ENCODE assay signal across 25 cellular contexts in the genomic region with DNA sequence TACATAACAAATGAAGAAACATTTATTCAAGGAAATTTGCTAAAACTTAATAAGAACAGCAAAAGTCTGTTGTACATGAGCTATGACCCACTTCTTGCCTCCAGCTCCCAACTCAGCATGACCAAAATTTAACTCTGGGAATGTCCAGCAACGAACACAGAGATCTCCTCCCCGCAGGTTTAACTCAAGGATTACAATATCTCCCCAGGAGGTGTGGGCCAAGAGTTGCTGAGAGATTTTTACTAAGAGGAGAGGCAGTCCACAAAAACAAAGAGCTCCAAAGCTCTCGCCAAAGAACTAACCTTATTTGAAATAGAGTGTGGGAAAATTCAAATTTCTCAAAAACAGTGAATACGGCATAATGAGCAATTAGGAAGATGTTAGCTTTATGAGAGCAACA.
DNase-seq lines count a peak whose midpoint lies in the region; ATAC-seq and TF ChIP-seq lines count a peak whose summit lies in the region.
"Had no signal": no experiment of that assay in that cellular context is flagged by ENCODE, and none has a peak within 500 bp of the region (broad histone marks: within the 10 kb centered on the region; RNA-seq: fewer than 3 reads in every experiment).

No MANE protein-coding gene starts in this region.

- H3K9me3 ChIP-seq in HUES6 (ENCODE audit: control insufficient read depth, insufficient read depth, low read depth, low read length) (no peaks in the 10 kb centered on the region), ectodermal cell (ENCODE audit: control insufficient read depth, low read length) (no peaks in the 10 kb centered on the region), esophagus muscularis mucosa (no peaks in the 10 kb centered on the region)
- H3K9me3 ChIP-seq: BLaER1, Peyer's patch had no signal

- no peak for TF ChIP-seq CTCF in esophagus muscularis mucosa (IDR thresholded peaks at IDR 0.05)

- H3K4me1 ChIP-seq in HUES6 (ENCODE audit: control insufficient read depth, insufficient read depth, low read length) (peaks cover 10% of the 10 kb centered on the region), ectodermal cell (ENCODE audit: control insufficient read depth, insufficient read depth, low read length) (no peaks in the 10 kb centered on the region), esophagus muscularis mucosa (no peaks in the 10 kb centered on the region)
- H3K4me1 ChIP-seq: BLaER1, Peyer's patch had no signal

- H3K27me3 ChIP-seq in HUES6 (ENCODE audit: control insufficient read depth, insufficient read depth, low read length) (no peaks in the 10 kb centered on the region), ectodermal cell (ENCODE audit: control insufficient read depth, insufficient read depth, low read length, poor library complexity, severe bottlenecking) (no peaks in the 10 kb centered on the region), esophagus muscularis mucosa (no peaks in the 10 kb centered on the region)
- H3K27me3 ChIP-seq: BLaER1, Peyer's patch had no signal

- H3K36me3 ChIP-seq in HUES6 (ENCODE audit: control insufficient read depth, insufficient read depth, low read length) (no peaks in the 10 kb centered on the region), ectodermal cell (ENCODE audit: control insufficient read depth, insufficient read depth, low read length) (no peaks in the 10 kb centered on the region), esophagus muscularis mucosa (no peaks in the 10 kb centered on the region)
- H3K36me3 ChIP-seq: BLaER1, Peyer's patch had no signal

- 17 to 23% methylated on average over 4 of the region's 4 CpGs for WGBS in ectodermal cell, 2 experiments
- 67% methylated on average over 4 of the region's 4 CpGs for WGBS in esophagus muscularis mucosa

- intact Hi-C loops in esophagus muscularis mucosa (cut with DNase I), result no loop called here

- no peak for TF ChIP-seq POLR2A in esophagus muscularis mucosa (IDR thresholded peaks at IDR 0.05; ENCODE audit: low read depth)

- DNase-seq in Ammon's horn (ENCODE audit: low spot score) (peak; percentile 2), iPS-NIHi11 (ENCODE audit: low spot score) (peak; percentile 17), NCI-H748 treated with DMSO at 0.1 percent for 48 hours (lab: John Stamatoyannopoulos, UW) (no peak), esophagus muscularis mucosa (ENCODE audit: extremely low spot score) (no peak)
- DNase-seq: ACHN; CD4-positive, CD25-positive, alpha-beta regulatory T cell; DMS153; DND-41; GOT3; MM.1S; NCI-H1417; NCI-H1694; NCI-H2029 treated with DMSO at 0.1 percent for 48 hours; NCI-H2227 treated with DMSO at 0.1 percent for 48 hours; NCI-H526 treated with DMSO at 0.1 percent for 48 hours; OCI-M1; Peyer's patch; SHP77 treated with DMSO at 0.1 percent for 48 hours had no signal

- H3K4me3 ChIP-seq in HUES6 (ENCODE audit: low read depth, low read length) (no peak overlapping the region), ectodermal cell (ENCODE audit: insufficient read depth, low read depth, low read length) (no peak overlapping the region), esophagus muscularis mucosa (no peak overlapping the region)
- H3K4me3 ChIP-seq: BLaER1, Peyer's patch had no signal

- ATAC-seq in HG03439 (IDR thresholded peaks at IDR 0.05; ENCODE audit: unreplicated experiment), result no peak
- ATAC-seq in GM19463 (IDR thresholded peaks at IDR 0.05; ENCODE audit: unreplicated experiment), result no peak

- H3K9ac ChIP-seq in HUES6 (ENCODE audit: low read length), result no peak overlapping the region
- H3K9ac ChIP-seq: BLaER1, KMS-11 had no signal

- no peak for TF ChIP-seq EP300 in esophagus muscularis mucosa (IDR thresholded peaks at IDR 0.05)

- H3K27ac ChIP-seq in HUES6 (ENCODE audit: low read depth, low read length), result peak overlapping the region; percentile 71; the same call in 1 of the 2 replicates
- peak overlapping the region; percentile 85 for H3K27ac ChIP-seq in ectodermal cell (ENCODE audit: insufficient read depth, low read depth, low read length, poor library complexity, severe bottlenecking)
- H3K27ac ChIP-seq in esophagus muscularis mucosa (replicated peaks in 1 of 4), result no peak overlapping the region
- H3K27ac ChIP-seq: 22Rv1, BLaER1, KMS-11, Peyer's patch had no signal

Comparison
In these comparisons a context has a peak if more than half of its experiments do, and no peak if none do; other contexts are left out.
1. DNase-seq: peak in Ammon's horn (single experiment) and iPS-NIHi11 (single experiment); none in NCI-H748 treated with DMSO at 0.1 percent for 48 hours (single experiment) and esophagus muscularis mucosa (single experiment).
2. H3K27ac ChIP-seq: peak in HUES6 (single experiment) and ectodermal cell (single experiment); none in esophagus muscularis mucosa (0 of 4).